In genomic region chr6:11575408-11576033, GRCh38 we compare ENCODE assay signal across 1 cellular context.
TF ChIP-seq lines count a peak whose summit lies in the region.

No MANE protein-coding gene starts in this region.

TF ChIP-seq in GM12878, 131 proteins besides CTCF, POLR2A, EP300 and RAD21 (continued from another document):
- TF ChIP-seq ZNF687 (IDR thresholded peaks at IDR 0.05) = 0 out of 2 replicates have a peak, but pooled peaks have one; percentile 19
- peak; percentile 96 for TF ChIP-seq SMC3 (IDR thresholded peaks at IDR 0.05; ENCODE audit: borderline replicate concordance, low read length)
- TF ChIP-seq ZBTB33 (IDR thresholded peaks at IDR 0.05) = no peak
- TF ChIP-seq RAD51 (IDR thresholded peaks at IDR 0.05) = peak; percentile 61; the same call in 1 of the 2 replicates
- TF ChIP-seq NR2F1 (conservative IDR thresholded peaks at IDR 0.05) = 0 out of 2 replicates have a peak, but pooled peaks have one; percentile 15
- no peak for TF ChIP-seq SIN3A (IDR thresholded peaks at IDR 0.05; ENCODE audit: low read depth, low read length)
- peak; percentile 77 for TF ChIP-seq HDGF (IDR thresholded peaks at IDR 0.05)
- peak; percentile 44; the same call in 1 of the 2 replicates for TF ChIP-seq MEF2A (IDR thresholded peaks at IDR 0.05; ENCODE audit: insufficient read depth, low read depth, low read length)
- no peak for TF ChIP-seq SMAD1 (IDR thresholded peaks at IDR 0.05; ENCODE audit: low read depth, partially characterized antibody)
- 0 out of 2 replicates have a peak, but pooled peaks have one; percentile 36 for TF ChIP-seq ZNF592 (IDR thresholded peaks at IDR 0.05)
- 0 out of 2 replicates have a peak, but pooled peaks have one; percentile 37 for TF ChIP-seq NBN (IDR thresholded peaks at IDR 0.05)
- TF ChIP-seq YY1 (IDR thresholded peaks at IDR 0.05; ENCODE audit: low read depth, low read length) = peak; percentile 66; the same call in 1 of the 2 replicates
- TF ChIP-seq SRF (IDR thresholded peaks at IDR 0.05; ENCODE audit: low read depth in 2 of 2, low read length in 2 of 2) = no peak
- no peak for TF ChIP-seq ZBED1 (IDR thresholded peaks at IDR 0.05; ENCODE audit: borderline replicate concordance)
- no peak for TF ChIP-seq GABPA (IDR thresholded peaks at IDR 0.05; ENCODE audit: low read depth)
- TF ChIP-seq CEBPB (IDR thresholded peaks at IDR 0.05; ENCODE audit: borderline replicate concordance in 1 of 2, low read depth in 2 of 2, low read length in 2 of 2) = peak in 1 of 2 experiments; percentile 76; a peak in 2 of 4 replicates
- peak; percentile 51 for TF ChIP-seq RUNX3 (IDR thresholded peaks at IDR 0.05; ENCODE audit: low read length)
- peak; percentile 72; the same call in 1 of the 2 replicates for TF ChIP-seq SMARCA5 (IDR thresholded peaks at IDR 0.05)
- 0 out of 4 replicates have a peak, but pooled peaks of 1 of the 2 experiments have one; percentile 7 for TF ChIP-seq BHLHE40 (IDR thresholded peaks at IDR 0.05; ENCODE audit: borderline replicate concordance in 1 of 2, low read depth in 2 of 2, low read length in 1 of 2)
- TF ChIP-seq RB1 (IDR thresholded peaks at IDR 0.05; ENCODE audit: borderline replicate concordance) = 0 out of 2 replicates have a peak, but pooled peaks have one; percentile 45
- peak; percentile 20 for TF ChIP-seq SKIL (IDR thresholded peaks at IDR 0.05; ENCODE audit: low read depth, poor library complexity, severe bottlenecking)
- TF ChIP-seq TAF1 (IDR thresholded peaks at IDR 0.05; ENCODE audit: borderline replicate concordance, low read depth, low read length) = no peak
- TF ChIP-seq IKZF1 (conservative IDR thresholded peaks at IDR 0.05) = 0 out of 2 replicates have a peak, but pooled peaks have one; percentile 35
